In genomic region chr5:54900906-54901725, GRCh38 we compare ENCODE assay signal across 12 cellular contexts.
DNase-seq lines count a peak whose midpoint lies in the region; ATAC-seq lines count a peak whose summit lies in the region.
"Had no signal": no experiment of that assay in that cellular context is flagged by ENCODE, and none has a peak within 500 bp of the region (broad histone marks: within the 10 kb centered on the region; RNA-seq: fewer than 3 reads in every experiment).

No MANE protein-coding gene starts in this region.

- ATAC-seq in HG02870 (IDR thresholded peaks at IDR 0.05; ENCODE audit: unreplicated experiment) = no peak
- ATAC-seq: K562 had no signal

- H3K4me3 ChIP-seq in adipocyte (ENCODE audit: low read length) = peak overlapping the region; percentile 34
- H3K4me3 ChIP-seq: K562 had no signal

- H3K9me3 ChIP-seq in adipocyte (ENCODE audit: control insufficient read depth, low read length) = no peaks in the 10 kb centered on the region

- H3K27me3 ChIP-seq in adipocyte (replicated peaks; ENCODE audit: control insufficient read depth, insufficient read depth, low read length) = no peaks in the 10 kb centered on the region

- peaks cover 27% of the 10 kb centered on the region for H3K4me1 ChIP-seq in adipocyte (ENCODE audit: control insufficient read depth, insufficient read depth, low read length)

- H3K36me3 ChIP-seq in adipocyte (ENCODE audit: control insufficient read depth, insufficient read depth, low read length, severe bottlenecking) = no peaks in the 10 kb centered on the region

- peak overlapping the region; percentile 36 for H3K9ac ChIP-seq in adipocyte (ENCODE audit: low read length)

- DNase-seq in NK-92 treated with Interleukin-12 subunit alpha and Interleukin-12 subunit beta, amount 100 ng/mL, for 24 hours (lab: John Stamatoyannopoulos, UW) = peak; percentile 73
- DNase-seq in NK-92 (lab: John Stamatoyannopoulos, UW; ENCODE audit: unreplicated experiment) (no peak), adipocyte (ENCODE audit: low read depth) (peak; percentile 77), islet precursor cell (peak; percentile 63), stromal cell of bone marrow (ENCODE audit: low read depth) (peak; percentile 88), germinal center (ENCODE audit: low spot score) (no peak), epidermal melanocyte (ENCODE audit: insufficient read length, low spot score) (no peak)
- DNase-seq: activated CD4-positive, CD25-positive, alpha-beta regulatory T cell; activated naive CD4-positive, alpha-beta T cell treated with anti-CD3 and anti-CD28 coated beads for 36 hours; naive B cell had no signal

Comparison
In these comparisons a context has a peak if more than half of its experiments do, and no peak if none do; other contexts are left out.
1. DNase-seq: peak in NK-92 treated with Interleukin-12 subunit alpha and Interleukin-12 subunit beta, amount 100 ng/mL, for 24 hours (single experiment), adipocyte (single experiment), islet precursor cell (single experiment) and stromal cell of bone marrow (single experiment); none in NK-92 (single experiment), germinal center (single experiment) and epidermal melanocyte (single experiment).